15 cellular contexts compared by ENCODE assay signal in the genomic region with DNA sequence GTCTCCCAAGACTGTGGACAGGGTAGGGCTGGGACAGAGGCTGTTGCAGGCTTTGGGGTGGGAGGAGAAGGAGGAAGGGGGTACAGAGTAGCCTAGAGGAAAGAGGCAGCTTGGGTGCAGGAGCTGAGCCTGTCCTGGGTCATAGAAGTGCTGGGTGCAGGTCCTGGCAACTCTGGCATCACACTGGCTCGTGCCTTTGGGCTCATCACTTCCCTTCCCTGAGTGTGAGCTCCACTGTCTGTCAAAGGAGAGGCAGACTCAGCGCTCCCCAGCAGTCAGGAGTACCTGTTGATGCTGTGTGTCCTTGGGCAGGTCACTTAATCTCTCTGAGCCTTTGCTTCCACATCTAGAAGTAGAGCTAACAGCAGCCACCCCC.
DNase-seq lines count a peak whose midpoint lies in the region; ATAC-seq and TF ChIP-seq lines count a peak whose summit lies in the region.
"Had no signal": no experiment of that assay in that cellular context is flagged by ENCODE, and none has a peak within 500 bp of the region (broad histone marks: within the 10 kb centered on the region; RNA-seq: fewer than 3 reads in every experiment).

No MANE protein-coding gene starts in this region.

- 78 to 100% methylated on average over 2 of the region's 2 CpGs for WGBS in testis, 2 donors

- H3K9me3 ChIP-seq in testis: no peaks in the 10 kb centered on the region
- H3K9me3 ChIP-seq: HAP-1 had no signal

- H3K27me3 ChIP-seq in testis: no peaks in the 10 kb centered on the region
- H3K27me3 ChIP-seq: BLaER1 treated with 17β-estradiol and CSF1 and Interleukin-3, amounts not matched to agents 10 nM and 100 nM had no signal

- H3K4me1 ChIP-seq in testis: no peaks in the 10 kb centered on the region
- H3K4me1 ChIP-seq: HAP-1 had no signal

- no peak overlapping the region for H3K4me3 Mint-ChIP-seq in activated CD8-positive, alpha-beta memory T cell treated with anti-CD3 and anti-CD28 coated beads, Interleukin-2, amount 10 ng/mL, durations not matched to agents 7 days and 5 days
- H3K4me3 Mint-ChIP-seq in activated CD4-positive, alpha-beta T cell treated with anti-CD3 and anti-CD28 coated beads for 36 hours: no peak overlapping the region
- H3K4me3 Mint-ChIP-seq: CD4-positive, CD25-positive, alpha-beta regulatory T cell; HFFc6 had no signal

- POLR2A ChIA-PET in activated CD4-positive, alpha-beta T cell treated with anti-CD3 and anti-CD28 coated beads for 36 hours (lab: Charles Lee): interaction anchor here (0.5 to 0.7 kb wide), 2 partner anchors 152 to 1034 kb away, joined by 4 to 7 read pairs; no protein-coding TSS in a partner anchor

- peaks cover 2% of the 10 kb centered on the region for H3K27me3 Mint-ChIP-seq in activated CD8-positive, alpha-beta memory T cell treated with anti-CD3 and anti-CD28 coated beads, Interleukin-2, amount 10 ng/mL, durations not matched to agents 7 days and 5 days
- H3K27me3 Mint-ChIP-seq in activated CD4-positive, alpha-beta T cell treated with anti-CD3 and anti-CD28 coated beads for 36 hours: peaks cover 16% of the 10 kb centered on the region

- TF ChIP-seq CTCF in testis (IDR thresholded peaks at IDR 0.05): no peak

- H3K4me3 ChIP-seq in testis: no peak overlapping the region
- H3K4me3 ChIP-seq: BLaER1 treated with 17β-estradiol and CSF1 and Interleukin-3, amounts not matched to agents 10 nM and 100 nM; HAP-1 had no signal

- intact Hi-C loops in testis (cut with DNase I; ENCODE audit: low total_unique reads): no loop called here
- intact Hi-C loops in activated CD4-positive, alpha-beta T cell treated with anti-CD3 and anti-CD28 coated beads for 36 hours (cut with DNase I, micrococcal nuclease): no loop called here

- no peaks in the 10 kb centered on the region for H3K36me3 Mint-ChIP-seq in activated CD8-positive, alpha-beta memory T cell treated with anti-CD3 and anti-CD28 coated beads, Interleukin-2, amount 10 ng/mL, durations not matched to agents 7 days and 5 days
- no peaks in the 10 kb centered on the region for H3K36me3 Mint-ChIP-seq in activated CD4-positive, alpha-beta T cell treated with anti-CD3 and anti-CD28 coated beads for 36 hours (ENCODE audit: low read depth)
- H3K36me3 Mint-ChIP-seq: CD4-positive, CD25-positive, alpha-beta regulatory T cell had no signal

- no peaks in the 10 kb centered on the region for H3K9me3 Mint-ChIP-seq in activated CD8-positive, alpha-beta memory T cell treated with anti-CD3 and anti-CD28 coated beads, Interleukin-2, amount 10 ng/mL, durations not matched to agents 7 days and 5 days (ENCODE audit: low read depth)
- H3K9me3 Mint-ChIP-seq in activated CD4-positive, alpha-beta T cell treated with anti-CD3 and anti-CD28 coated beads for 36 hours (ENCODE audit: low read depth): no peaks in the 10 kb centered on the region
- H3K9me3 Mint-ChIP-seq: HFFc6 had no signal

- CTCF ChIA-PET in activated CD8-positive, alpha-beta memory T cell treated with anti-CD3 and anti-CD28 coated beads, Interleukin-2, amount 10 ng/mL, durations not matched to agents 7 days and 5 days (lab: Charles Lee): interaction anchor here (0.9 kb wide), 1 partner anchor 52 kb away, joined by 3 read pairs; no protein-coding TSS in a partner anchor
- CTCF ChIA-PET in activated CD4-positive, alpha-beta T cell treated with anti-CD3 and anti-CD28 coated beads for 36 hours (lab: Charles Lee): no interaction called here

- no peak overlapping the region for H3K27ac Mint-ChIP-seq in activated CD8-positive, alpha-beta memory T cell treated with anti-CD3 and anti-CD28 coated beads, Interleukin-2, amount 10 ng/mL, durations not matched to agents 7 days and 5 days
- no peak overlapping the region for H3K27ac Mint-ChIP-seq in activated CD4-positive, alpha-beta T cell treated with anti-CD3 and anti-CD28 coated beads for 36 hours
- H3K27ac Mint-ChIP-seq: CD4-positive, CD25-positive, alpha-beta regulatory T cell; HFFc6 had no signal

- no peaks in the 10 kb centered on the region for H3K4me1 Mint-ChIP-seq in activated CD8-positive, alpha-beta memory T cell treated with anti-CD3 and anti-CD28 coated beads, Interleukin-2, amount 10 ng/mL, durations not matched to agents 7 days and 5 days
- no peaks in the 10 kb centered on the region for H3K4me1 Mint-ChIP-seq in activated CD4-positive, alpha-beta T cell treated with anti-CD3 and anti-CD28 coated beads for 36 hours
- H3K4me1 Mint-ChIP-seq: CD4-positive, CD25-positive, alpha-beta regulatory T cell had no signal

- no peak for ATAC-seq in activated CD8-positive, alpha-beta memory T cell treated with anti-CD3 and anti-CD28 coated beads, Interleukin-2, amount 10 ng/mL, durations not matched to agents 7 days and 5 days
- ATAC-seq in activated CD4-positive, alpha-beta T cell treated with anti-CD3 and anti-CD28 coated beads for 36 hours: no peak

- no peaks in the 10 kb centered on the region for H3K36me3 ChIP-seq in testis (ENCODE audit: low read depth, missing control alignments)
- H3K36me3 ChIP-seq: BLaER1 treated with 17β-estradiol and CSF1 and Interleukin-3, amounts not matched to agents 10 nM and 100 nM; HAP-1 had no signal

- no peak overlapping the region for H3K27ac ChIP-seq in testis
- H3K27ac ChIP-seq: BLaER1 treated with 17β-estradiol and CSF1 and Interleukin-3, amounts not matched to agents 10 nM and 100 nM had no signal

- peak; percentile 16 for DNase-seq in activated CD8-positive, alpha-beta memory T cell treated with anti-CD3 and anti-CD28 coated beads, Interleukin-2, amount 10 ng/mL, durations not matched to agents 7 days and 5 days
- no peak for DNase-seq in activated CD8-positive, alpha-beta memory T cell treated with anti-CD3 and anti-CD28 coated beads, Interleukin-2, amount 50 U/mL, for 4 hours
- peak; percentile 4 for DNase-seq in RPMI8226
- peak; percentile 43 for DNase-seq in islet precursor cell
- peak; percentile 5 for DNase-seq in testis
- DNase-seq in NCI-H1694 (lab: John Stamatoyannopoulos, UW): no peak
- DNase-seq in activated CD4-positive, alpha-beta T cell treated with anti-CD3 and anti-CD28 coated beads for 36 hours: no peak
- DNase-seq: 8988T; ACHN; Calu3; CD4-positive, CD25-positive, alpha-beta regulatory T cell; DMS 273 treated with DMSO at 0.1 percent for 48 hours; HFFc6 had no signal

- no peak for TF ChIP-seq POLR2A in testis (IDR thresholded peaks at IDR 0.05)

Comparison
In these comparisons a context has a peak if more than half of its experiments do, and no peak if none do; other contexts are left out.
1. DNase-seq: peak in activated CD8-positive, alpha-beta memory T cell treated with anti-CD3 and anti-CD28 coated beads, Interleukin-2, amount 10 ng/mL, durations not matched to agents 7 days and 5 days (single experiment), RPMI8226 (single experiment), islet precursor cell (single experiment) and testis (single experiment); none in activated CD8-positive, alpha-beta memory T cell treated with anti-CD3 and anti-CD28 coated beads, Interleukin-2, amount 50 U/mL, for 4 hours (single experiment), NCI-H1694 (single experiment) and activated CD4-positive, alpha-beta T cell treated with anti-CD3 and anti-CD28 coated beads for 36 hours (single experiment).